Comparison of ENCODE assay signal across 2 cellular contexts in the genomic region with DNA sequence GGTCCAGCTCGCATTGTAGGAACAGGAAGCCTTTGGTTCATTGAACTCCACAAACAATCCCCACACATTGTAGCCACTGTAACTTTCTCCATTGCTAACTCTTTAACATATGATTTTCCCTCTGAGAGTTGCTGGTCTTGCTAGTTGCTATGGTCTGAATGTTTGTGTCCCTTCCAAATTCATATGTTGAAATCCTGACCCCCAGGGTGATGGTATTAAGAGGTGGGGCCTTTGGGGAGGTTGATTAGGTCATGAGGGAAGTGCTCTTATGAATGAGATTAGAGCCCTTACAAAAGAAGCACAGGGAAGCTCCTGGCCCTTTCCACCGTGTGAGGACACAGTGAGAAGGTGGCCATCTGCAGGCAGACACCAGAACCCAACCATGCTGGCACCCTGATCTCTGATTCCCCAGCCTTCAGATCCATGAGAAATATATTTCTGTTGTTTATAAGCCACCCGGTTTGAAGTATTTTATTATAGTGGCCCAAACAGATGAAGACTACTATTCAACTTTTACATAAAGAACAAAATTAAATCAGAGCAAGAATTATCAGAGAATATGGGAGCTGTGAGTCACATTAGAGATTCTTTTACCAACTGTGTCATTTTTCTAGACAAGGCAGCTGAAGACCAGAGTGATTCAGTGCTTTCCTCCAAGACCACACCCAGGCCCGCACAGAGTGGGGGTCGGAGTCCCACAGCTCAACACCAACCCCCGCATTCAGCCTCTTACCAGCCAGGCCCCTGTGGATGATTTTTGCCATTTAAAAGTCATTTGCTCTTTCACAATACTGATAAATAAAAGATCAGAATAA.
A peak's percentile ranks its signal among the peaks of the same experiment; 100 is the strongest.
TF ChIP-seq lines count a peak whose summit lies in the region.

No MANE protein-coding gene starts in this region.

TF ChIP-seq in H1, 55 proteins besides CTCF, POLR2A, EP300 and RAD21:
- TF ChIP-seq, protein P1, sequence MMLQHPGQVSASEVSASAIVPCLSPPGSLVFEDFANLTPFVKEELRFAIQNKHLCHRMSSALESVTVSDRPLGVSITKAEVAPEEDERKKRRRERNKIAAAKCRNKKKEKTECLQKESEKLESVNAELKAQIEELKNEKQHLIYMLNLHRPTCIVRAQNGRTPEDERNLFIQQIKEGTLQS (IDR thresholded peaks at IDR 0.05; ENCODE audit: insufficient read depth, low read depth, low read length), result no peak
- TF ChIP-seq KDM4A (IDR thresholded peaks at IDR 0.05; ENCODE audit: low read depth, low read length, severe bottlenecking) (no peak), CEBPB (IDR thresholded peaks at IDR 0.05; ENCODE audit: low read depth, low read length) (no peak), RBBP5 (IDR thresholded peaks at IDR 0.05; ENCODE audit: borderline replicate concordance, low read depth, low read length) (no peak), SAP30 (IDR thresholded peaks at IDR 0.05; ENCODE audit: insufficient read depth, insufficient replicate concordance, low read length) (no peak), NRF1 (IDR thresholded peaks at IDR 0.05; ENCODE audit: low read depth, low read length) (no peak), YY1 (IDR thresholded peaks at IDR 0.05; ENCODE audit: low read depth, low read length) (no peak)

TF ChIP-seq in HepG2, 621 proteins besides CTCF, POLR2A, EP300 and RAD21:
- TF ChIP-seq, protein P2, sequence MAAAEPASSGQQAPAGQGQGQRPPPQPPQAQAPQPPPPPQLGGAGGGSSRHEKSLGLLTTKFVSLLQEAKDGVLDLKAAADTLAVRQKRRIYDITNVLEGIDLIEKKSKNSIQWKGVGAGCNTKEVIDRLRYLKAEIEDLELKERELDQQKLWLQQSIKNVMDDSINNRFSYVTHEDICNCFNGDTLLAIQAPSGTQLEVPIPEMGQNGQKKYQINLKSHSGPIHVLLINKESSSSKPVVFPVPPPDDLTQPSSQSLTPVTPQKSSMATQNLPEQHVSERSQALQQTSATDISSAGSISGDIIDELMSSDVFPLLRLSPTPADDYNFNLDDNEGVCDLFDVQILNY (CRISPR knock-in tag; conservative IDR thresholded peaks at IDR 0.05), result no peak
- TF ChIP-seq ZNF383 (CRISPR knock-in tag; IDR thresholded peaks at IDR 0.05; ENCODE audit: borderline replicate concordance), result no peak
- TF ChIP-seq ZNF264 (CRISPR knock-in tag; IDR thresholded peaks at IDR 0.05), result no peak
- no peak for TF ChIP-seq DMTF1 (CRISPR knock-in tag; IDR thresholded peaks at IDR 0.05)
- TF ChIP-seq SMC3 (IDR thresholded peaks at IDR 0.05; ENCODE audit: low read length), result 0 out of 2 replicates have a peak, but pooled peaks have one; percentile 5
- no peak for TF ChIP-seq SAP130 (CRISPR knock-in tag; IDR thresholded peaks at IDR 0.05; ENCODE audit: low read depth)
- no peak for TF ChIP-seq CC2D1A (CRISPR knock-in tag; IDR thresholded peaks at IDR 0.05)
- TF ChIP-seq STAG1 (CRISPR knock-in tag; IDR thresholded peaks at IDR 0.05), result peak; percentile 31
TF ChIP-seq in HepG2: peak in this region for 2.
